Comparison of ENCODE assay signal across 18 cellular contexts in genomic region chr16:85072947-85073346, GRCh38. TPM values are rescaled to one million over a fixed set of nuclear protein-coding genes. Genes with fewer than 3 reads are reported as not detected.
DNase-seq lines count a peak whose midpoint lies in the region; ATAC-seq, FAIRE-seq and TF ChIP-seq lines count a peak whose summit lies in the region.
"Had no signal": no experiment of that assay in that cellular context is flagged by ENCODE, and none has a peak within 500 bp of the region (broad histone marks: within the 10 kb centered on the region; RNA-seq: fewer than 3 reads in every experiment).

No MANE protein-coding gene starts in this region.

- peak in 2 of 3 experiments; percentile 9 to 49 for DNase-seq in NCI-H1417 (lab: John Stamatoyannopoulos, UW)
- DNase-seq in NCI-H1417 treated with DMSO at 0.1 percent for 48 hours (lab: John Stamatoyannopoulos, UW) = no peak
- peak; percentile 41 for DNase-seq in bronchial epithelial cell (ENCODE audit: low read depth)
- peak; percentile 77 for DNase-seq in left ventricle myocardium superior
- no peak for DNase-seq in upper lobe of right lung
- DNase-seq in OCI-M1 (lab: John Stamatoyannopoulos, UW) = no peak
- no peak for DNase-seq in OCI-M2 (lab: John Stamatoyannopoulos, UW; ENCODE audit: unreplicated experiment)
- DNase-seq: activated CD8-positive, alpha-beta memory T cell treated with anti-CD3 and anti-CD28 coated beads, Interleukin-2, amount 50 U/mL, for 48 hours; glutamatergic neuron; NK-92 treated with Interleukin-12 subunit alpha and Interleukin-12 subunit beta, amount 100 ng/mL, for 24 hours; SK-N-SH; stimulated activated CD4-positive, alpha-beta T cell treated with anti-CD3 and anti-CD28 coated beads, Interleukin-12 subunit alpha, Interleukin-12 subunit beta, amount 100 ng/mL, for 4 hours; thyroid gland had no signal

- H3K4me1 ChIP-seq in upper lobe of right lung = peaks cover 4% of the 10 kb centered on the region
- H3K4me1 ChIP-seq: thyroid gland had no signal

- H3K27me3 ChIP-seq in bronchial epithelial cell (ENCODE audit: control insufficient read depth, insufficient read depth, low read length) (no peaks in the 10 kb centered on the region), upper lobe of right lung (no peaks in the 10 kb centered on the region)
- H3K27me3 ChIP-seq: thyroid gland had no signal

- H3K36me3 ChIP-seq in bronchial epithelial cell (ENCODE audit: control insufficient read depth, insufficient read depth, low read length) (peaks cover 16% of the 10 kb centered on the region), upper lobe of right lung (peaks cover 55% of the 10 kb centered on the region)
- H3K36me3 ChIP-seq: thyroid gland had no signal

- no peak overlapping the region for H3K27ac ChIP-seq in upper lobe of right lung
- H3K27ac ChIP-seq: 22Rv1, thyroid gland had no signal

- intact Hi-C loops in left ventricle myocardium superior (cut with micrococcal nuclease) = no loop called here
- intact Hi-C loops in upper lobe of right lung (cut with DNase I) = no loop called here

- no peaks in the 10 kb centered on the region for H3K9me3 ChIP-seq in upper lobe of right lung
- H3K9me3 ChIP-seq: SK-N-SH, thyroid gland had no signal

- FAIRE-seq in bronchial epithelial cell (lab: Jason Lieb, UNC) = no peak
- FAIRE-seq: colon, D721Med had no signal

- H3K4me3 ChIP-seq in bronchial epithelial cell (ENCODE audit: low read depth, low read length) (no peak overlapping the region), upper lobe of right lung (no peak overlapping the region)
- H3K4me3 ChIP-seq: thyroid gland had no signal

- TF ChIP-seq CTCF in bronchial epithelial cell (IDR thresholded peaks at IDR 0.05; ENCODE audit: insufficient read depth, low read length, severe bottlenecking) = no peak
- TF ChIP-seq CTCF in upper lobe of right lung (IDR thresholded peaks at IDR 0.05) = no peak

- ATAC-seq in left ventricle myocardium superior (peak; percentile 93), upper lobe of right lung (peak; percentile 60), GM19463 (IDR thresholded peaks at IDR 0.05; ENCODE audit: unreplicated experiment) (no peak)

RNA-seq across cellular contexts. Expression of gene CIBAR2, which starts 39.3 kb away (rescaled TPM):
- not detected in 2 replicates for total RNA-seq in bronchial epithelial cell
- not detected for total RNA-seq in left ventricle myocardium superior
- total RNA-seq in upper lobe of right lung = not detected
- total RNA-seq: liver, thyroid gland had no signal

RNA-seq across cellular contexts. Expression of gene KIAA0513, which starts 45.4 kb away (rescaled TPM):
- total RNA-seq in bronchial epithelial cell = 7.1 and 9.3 TPM in 2 replicates
- 9.5 TPM for total RNA-seq in left ventricle myocardium superior
- total RNA-seq in upper lobe of right lung = 21.7 TPM

Comparison
In these comparisons a context has a peak if more than half of its experiments do, and no peak if none do; other contexts are left out.
1. DNase-seq: peak in NCI-H1417 (2 of 3), bronchial epithelial cell (single experiment) and left ventricle myocardium superior (single experiment); none in NCI-H1417 treated with DMSO at 0.1 percent for 48 hours (single experiment), upper lobe of right lung (single experiment), OCI-M1 (single experiment) and OCI-M2 (single experiment).